In the genomic region with DNA sequence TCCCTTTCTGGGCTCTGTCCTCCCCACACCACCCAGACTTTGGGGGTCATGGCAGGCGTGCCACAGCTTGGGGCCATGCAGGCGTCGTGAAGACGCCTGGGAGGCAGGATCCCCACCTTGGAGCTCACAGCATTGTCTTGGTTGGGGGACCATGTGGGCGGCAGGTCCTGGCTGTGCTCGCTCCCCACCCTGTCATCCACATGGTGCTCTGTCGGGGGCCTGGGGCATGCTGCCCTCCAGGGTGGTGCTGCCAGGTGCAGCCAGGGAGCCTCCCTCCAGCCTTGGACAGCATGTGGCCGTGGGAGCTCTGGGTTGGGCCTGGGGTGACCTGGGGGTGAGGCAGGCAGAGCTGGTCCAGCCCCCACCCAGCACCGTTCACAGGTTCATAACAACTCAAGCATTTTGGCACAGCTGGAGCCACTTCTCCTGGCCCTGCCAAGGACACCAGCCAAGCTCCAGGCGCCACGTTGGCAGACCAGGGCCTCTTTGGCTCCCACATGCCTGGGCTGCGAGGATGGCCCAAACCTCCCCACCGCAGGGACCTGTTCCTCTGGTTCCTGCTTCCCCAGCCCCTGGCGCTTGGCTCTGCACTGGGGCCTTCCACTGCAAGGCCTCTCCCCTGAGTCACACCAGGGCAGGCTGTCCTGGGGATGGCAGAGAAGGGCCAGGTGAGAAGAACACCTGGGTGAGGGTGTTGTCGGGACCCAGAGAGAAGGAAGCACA, we compare ENCODE assay signal across 28 cellular contexts. TPM values are rescaled to one million over a fixed set of nuclear protein-coding genes. Genes with fewer than 3 reads are reported as not detected.
DNase-seq lines count a peak whose midpoint lies in the region; ATAC-seq and TF ChIP-seq lines count a peak whose summit lies in the region.
"Had no signal": no experiment of that assay in that cellular context is flagged by ENCODE, and none has a peak within 500 bp of the region (broad histone marks: within the 10 kb centered on the region; RNA-seq: fewer than 3 reads in every experiment).

No MANE protein-coding gene starts in this region.

- peaks cover 46 to 74% of the 10 kb centered on the region in 2 donors for H3K4me1 ChIP-seq in thyroid gland
- H3K4me1 ChIP-seq: parathyroid adenoma had no signal

- no peaks in the 10 kb centered on the region for H3K27me3 ChIP-seq in thyroid gland
- H3K27me3 ChIP-seq: hepatocyte, transverse colon had no signal

- intact Hi-C loops in thyroid gland (cut with DNase I): no loop called here

- H3K9me3 ChIP-seq in thyroid gland: no peaks in the 10 kb centered on the region
- H3K9me3 ChIP-seq: transverse colon had no signal

- no peaks in the 10 kb centered on the region for H3K27me3 Mint-ChIP-seq in activated T-cell treated with anti-CD3 and anti-CD28 coated beads, Interleukin-2, amount 50 U/mL, for 24 hours
- H3K27me3 Mint-ChIP-seq: activated naive CD8-positive, alpha-beta T cell treated with anti-CD3 and anti-CD28 coated beads for 36 hours; activated T-helper 17 cell treated with anti-CD3 and anti-CD28 coated beads, Interleukin-2, amount 50 U/mL, for 72 hours; brain; T-cell had no signal

- no peak overlapping the region for H3K27ac Mint-ChIP-seq in activated T-cell treated with anti-CD3 and anti-CD28 coated beads, Interleukin-2, amount 50 U/mL, for 24 hours
- H3K27ac Mint-ChIP-seq: activated naive CD8-positive, alpha-beta T cell treated with anti-CD3 and anti-CD28 coated beads for 36 hours; activated T-helper 17 cell treated with anti-CD3 and anti-CD28 coated beads, Interleukin-2, amount 50 U/mL, for 72 hours; natural killer cell; T-cell had no signal

- no peak for TF ChIP-seq CTCF in thyroid gland (IDR thresholded peaks at IDR 0.05)

- no peak for ATAC-seq in GM18520 (IDR thresholded peaks at IDR 0.05; ENCODE audit: unreplicated experiment)
- ATAC-seq: activated T-helper 17 cell treated with anti-CD3 and anti-CD28 coated beads, Interleukin-2, amount 50 U/mL, for 72 hours; natural killer cell; T-cell had no signal

- 49 to 86% methylated on average over 7 of the region's 15 CpGs for WGBS in thyroid gland, 2 donors

- peak overlapping the region; percentile 79 to 93 (median 90) for H3K27ac ChIP-seq in thyroid gland
- H3K27ac ChIP-seq: hepatocyte, parathyroid adenoma, transverse colon had no signal

- peaks cover 0 to 10% of the 10 kb centered on the region in 2 donors for H3K36me3 ChIP-seq in thyroid gland
- H3K36me3 ChIP-seq: transverse colon had no signal

- H3K36me3 Mint-ChIP-seq in activated T-cell treated with anti-CD3 and anti-CD28 coated beads, Interleukin-2, amount 50 U/mL, for 24 hours (ENCODE audit: low read depth): peaks cover 36% of the 10 kb centered on the region
- H3K36me3 Mint-ChIP-seq: natural killer cell had no signal

- peak in 1 of 2 donors; percentile 24 for TF ChIP-seq POLR2A in thyroid gland (IDR thresholded peaks at IDR 0.05)

- H3K4me3 Mint-ChIP-seq in activated T-cell treated with anti-CD3 and anti-CD28 coated beads, Interleukin-2, amount 50 U/mL, for 24 hours: no peak overlapping the region
- H3K4me3 Mint-ChIP-seq: activated naive CD8-positive, alpha-beta T cell treated with anti-CD3 and anti-CD28 coated beads for 36 hours; activated T-helper 17 cell treated with anti-CD3 and anti-CD28 coated beads, Interleukin-2, amount 50 U/mL, for 72 hours; brain; natural killer cell; T-cell had no signal

- H3K4me1 Mint-ChIP-seq in activated T-cell treated with anti-CD3 and anti-CD28 coated beads, Interleukin-2, amount 50 U/mL, for 24 hours (ENCODE audit: low read depth): no peaks in the 10 kb centered on the region
- H3K4me1 Mint-ChIP-seq: activated naive CD8-positive, alpha-beta T cell treated with anti-CD3 and anti-CD28 coated beads for 36 hours; activated T-helper 17 cell treated with anti-CD3 and anti-CD28 coated beads, Interleukin-2, amount 50 U/mL, for 72 hours; T-cell had no signal

- H3K9me3 Mint-ChIP-seq in activated T-cell treated with anti-CD3 and anti-CD28 coated beads, Interleukin-2, amount 50 U/mL, for 24 hours: no peaks in the 10 kb centered on the region
- H3K9me3 Mint-ChIP-seq: activated naive CD8-positive, alpha-beta T cell treated with anti-CD3 and anti-CD28 coated beads for 36 hours; activated T-helper 17 cell treated with anti-CD3 and anti-CD28 coated beads, Interleukin-2, amount 50 U/mL, for 72 hours; brain; natural killer cell; T-cell had no signal

- H3K4me3 ChIP-seq in thyroid gland (replicated peaks in 1 of 3): no peak overlapping the region
- H3K4me3 ChIP-seq: hepatocyte, transverse colon had no signal

- DNase-seq in NCI-H2196 (lab: John Stamatoyannopoulos, UW; ENCODE audit: unreplicated experiment) (peak; percentile 43), NCI-H2196 treated with DMSO at 0.1 percent for 48 hours (lab: John Stamatoyannopoulos, UW; ENCODE audit: unreplicated experiment) (no peak), cerebellar cortex (ENCODE audit: low spot score) (peak; percentile 32), kidney tubule cell (ENCODE audit: low spot score) (peak; percentile 33), thyroid gland (peak; percentile 97 to 98), SKM-1 (lab: John Stamatoyannopoulos, UW; ENCODE audit: unreplicated experiment) (no peak)
- no peak for DNase-seq in activated T-cell treated with anti-CD3 and anti-CD28 coated beads, Interleukin-2, amount 50 U/mL, for 24 hours
- DNase-seq: activated CD4-positive, alpha-beta T cell treated with anti-CD3 and anti-CD28 coated beads for 4 hours; activated naive CD8-positive, alpha-beta T cell treated with anti-CD3 and anti-CD28 coated beads for 36 hours; cortex of kidney; H7; Kasumi-1; natural killer cell; NCI-H1105; NCI-H69; SHP77 treated with DMSO at 0.1 percent for 48 hours; stimulated activated CD4-positive, alpha-beta T cell treated with anti-CD3 and anti-CD28 coated beads, Interleukin-2, amount 100 ng/mL, for 24 hours; stimulated activated naive CD4-positive, alpha-beta T cell treated with Interleukin-2 at 50 U/mL for 16 hours; T-cell; transverse colon had no signal

RNA-seq across cellular contexts. Expression of gene ATP6V0C, which starts 15.1 kb away (rescaled TPM):
- total RNA-seq in thyroid gland: 10 to 100 TPM; 33.1 to 62.1 (median 36.3) TPM

RNA-seq across cellular contexts. Expression of gene AMDHD2, which starts 21.5 kb away (rescaled TPM):
- total RNA-seq in thyroid gland: 10 to 100 TPM; 32.6 to 43.5 (median 37.9) TPM

RNA-seq across cellular contexts. Expression of gene TBC1D24, which starts 23.8 kb away (rescaled TPM):
- 10 to 100 TPM; 15.9 to 32.3 (median 21.8) TPM for total RNA-seq in thyroid gland

RNA-seq across cellular contexts. Expression of gene NTN3, which starts 27.6 kb away (rescaled TPM):
- under 1 TPM in 3 of 4 donors, not detected in 1; 0.13 to 0.63 (median 0.56) TPM for total RNA-seq in thyroid gland
- total RNA-seq: activated naive CD8-positive, alpha-beta T cell treated with anti-CD3 and anti-CD28 coated beads for 36 hours; HT1080; natural killer cell; T-cell; transverse colon had no signal

RNA-seq across cellular contexts. Expression of gene CEMP1, which starts 32.5 kb away (rescaled TPM):
- total RNA-seq in thyroid gland: 1 to 10 TPM; 3.6 to 7.8 (median 3.6) TPM
- total RNA-seq: A172; activated naive CD8-positive, alpha-beta T cell treated with anti-CD3 and anti-CD28 coated beads for 36 hours; activated T-helper 17 cell treated with anti-CD3 and anti-CD28 coated beads, Interleukin-2, amount 50 U/mL, for 72 hours; fibroblast of villous mesenchyme; H7; hepatocyte; HT1080 had no signal

Comparison
In these comparisons a context has a peak if more than half of its experiments do, and no peak if none do; other contexts are left out.
1. DNase-seq: peak in NCI-H2196 (single experiment), cerebellar cortex (single experiment), kidney tubule cell (single experiment) and thyroid gland (2 of 2); none in NCI-H2196 treated with DMSO at 0.1 percent for 48 hours (single experiment), activated T-cell treated with anti-CD3 and anti-CD28 coated beads, Interleukin-2, amount 50 U/mL, for 24 hours (single experiment) and SKM-1 (single experiment).